Comparison of ENCODE assay signal across 14 cellular contexts in genomic region chr10:21398549-21399345, GRCh38.
DNase-seq lines count a peak whose midpoint lies in the region; ATAC-seq, FAIRE-seq and TF ChIP-seq lines count a peak whose summit lies in the region.
"Had no signal": no experiment of that assay in that cellular context is flagged by ENCODE, and none has a peak within 500 bp of the region (broad histone marks: within the 10 kb centered on the region; RNA-seq: fewer than 3 reads in every experiment).

No MANE protein-coding gene starts in this region.

- H3K27me3 ChIP-seq in hepatocyte (no peaks in the 10 kb centered on the region), transverse colon (no peaks in the 10 kb centered on the region)

- intact Hi-C loops in transverse colon (cut with DNase I; ENCODE audit: low total_unique reads): no loop called here

- H2AFZ ChIP-seq in hepatocyte: no peak overlapping the region

- H3K4me1 ChIP-seq in hepatocyte (ENCODE audit: insufficient read depth): peaks cover 9% of the 10 kb centered on the region
- H3K4me1 ChIP-seq in transverse colon: peaks cover 0 to 7% (median 0%) of the 10 kb centered on the region in 4 donors
- H3K4me1 ChIP-seq: spleen had no signal

- H4K20me1 ChIP-seq in hepatocyte (ENCODE audit: insufficient read depth, poor library complexity, severe bottlenecking): no peaks in the 10 kb centered on the region

- no peak for TF ChIP-seq CTCF in hepatocyte (IDR thresholded peaks at IDR 0.05; ENCODE audit: poor library complexity)
- TF ChIP-seq CTCF in transverse colon (IDR thresholded peaks at IDR 0.05): no peak

- H3K27ac ChIP-seq in hepatocyte (peak overlapping the region; percentile 46), transverse colon (no peak overlapping the region)
- H3K27ac ChIP-seq: coronary artery, spleen had no signal

- H3K4me3 ChIP-seq in hepatocyte: no peak overlapping the region
- H3K4me3 ChIP-seq in transverse colon: no peak overlapping the region
- H3K4me3 ChIP-seq: coronary artery, K562, spleen had no signal

- no peak for TF ChIP-seq EP300 in transverse colon (IDR thresholded peaks at IDR 0.05; ENCODE audit: low read depth)

- in situ Hi-C loops in transverse colon (cut with MboI; ENCODE audit: low pct_ligation_motif_present in 1 of 4, low pct_unique_long_range_greater_than_20kb in 1 of 4, low sequenced_read_pairs in 3 of 4): no loop called here

- POLR2A ChIA-PET in HEK293T (lab: Yijun Ruan, JAX): no interaction called here

- H3K9me2 ChIP-seq in hepatocyte (replicated peaks; ENCODE audit: insufficient read depth): no peaks in the 10 kb centered on the region

- no peaks in the 10 kb centered on the region for H3K9me3 ChIP-seq in hepatocyte (ENCODE audit: low read depth)
- H3K9me3 ChIP-seq in transverse colon: peaks cover 0 to 3% of the 10 kb centered on the region in 2 donors

- no peaks in the 10 kb centered on the region for H3K79me2 ChIP-seq in hepatocyte

- CTCF ChIA-PET in HEK293T (lab: Yijun Ruan, JAX): no interaction called here

- DNase-seq in A172 (ENCODE audit: low spot score) (peak; percentile 83), HEK293T (ENCODE audit: extremely low spot score) (no peak), hepatocyte (ENCODE audit: low spot score) (no peak), transverse colon (no peak), GM12892 (ENCODE audit: insufficient read length) (no peak)
- DNase-seq in activated CD4-positive, alpha-beta T cell treated with anti-CD3 and anti-CD28 coated beads, Interleukin-2, amount 50 U/mL, for 1 hour: no peak
- DNase-seq: activated CD4-positive, alpha-beta T cell treated with anti-CD3 and anti-CD28 coated beads for 1 hour; activated gamma-delta T cell; GF-D8; spleen had no signal

- no peaks in the 10 kb centered on the region for H3K36me3 ChIP-seq in hepatocyte (replicated peaks; ENCODE audit: insufficient read depth, low read depth)
- no peaks in the 10 kb centered on the region for H3K36me3 ChIP-seq in transverse colon
- H3K36me3 ChIP-seq: spleen had no signal

- WGBS in hepatocyte (ENCODE audit: low lambda C conversion rate, missing lambda C conversion rate): 60% methylated on average over 2 of the region's 2 CpGs
- WGBS in transverse colon (ENCODE audit: low coverage in 1 of 2), 2 donors: 30 to 36% methylated on average over 2 of the region's 2 CpGs

- ATAC-seq in SK-N-SH treated with all-trans-retinoic acid at 6 μM for 48 hours: peak; percentile 55
- ATAC-seq in HG03571 (IDR thresholded peaks at IDR 0.05; ENCODE audit: unreplicated experiment): no peak
- ATAC-seq: K562 had no signal

- FAIRE-seq in GM12892 (lab: Jason Lieb, UNC): no peak
- FAIRE-seq: K562 had no signal

- H3K4me2 ChIP-seq in hepatocyte: no peak overlapping the region

- TF ChIP-seq POLR2A in transverse colon (IDR thresholded peaks at IDR 0.05): no peak
- no peak for TF ChIP-seq POLR2A in GM12892 (IDR thresholded peaks at IDR 0.05; ENCODE audit: low read depth, low read length)

TF ChIP-seq in HEK293T, 16 proteins besides CTCF, POLR2A, EP300 and RAD21:
- TF ChIP-seq BHLHE40 (IDR thresholded peaks at IDR 0.05; ENCODE audit: borderline replicate concordance) (no peak), FOXK2 (IDR thresholded peaks at IDR 0.05) (no peak), L3MBTL2 (conservative IDR thresholded peaks at IDR 0.05) (no peak), ZNF384 (IDR thresholded peaks at IDR 0.05) (no peak), ELF4 (IDR thresholded peaks at IDR 0.05) (no peak), NFRKB (IDR thresholded peaks at IDR 0.05) (no peak), PKNOX1 (IDR thresholded peaks at IDR 0.05) (peak; percentile 79), FOXA1 (IDR thresholded peaks at IDR 0.05) (no peak)

TF ChIP-seq in SK-N-SH treated with all-trans-retinoic acid at 6 μM for 48 hours, 23 proteins besides CTCF, POLR2A, EP300 and RAD21:
- no peak for TF ChIP-seq CSDC2 (CRISPR knock-in tag; IDR thresholded peaks at IDR 0.05)
- TF ChIP-seq ZNF565 (CRISPR knock-in tag; conservative IDR thresholded peaks at IDR 0.05; ENCODE audit: low read depth): no peak
- TF ChIP-seq, protein P1, sequence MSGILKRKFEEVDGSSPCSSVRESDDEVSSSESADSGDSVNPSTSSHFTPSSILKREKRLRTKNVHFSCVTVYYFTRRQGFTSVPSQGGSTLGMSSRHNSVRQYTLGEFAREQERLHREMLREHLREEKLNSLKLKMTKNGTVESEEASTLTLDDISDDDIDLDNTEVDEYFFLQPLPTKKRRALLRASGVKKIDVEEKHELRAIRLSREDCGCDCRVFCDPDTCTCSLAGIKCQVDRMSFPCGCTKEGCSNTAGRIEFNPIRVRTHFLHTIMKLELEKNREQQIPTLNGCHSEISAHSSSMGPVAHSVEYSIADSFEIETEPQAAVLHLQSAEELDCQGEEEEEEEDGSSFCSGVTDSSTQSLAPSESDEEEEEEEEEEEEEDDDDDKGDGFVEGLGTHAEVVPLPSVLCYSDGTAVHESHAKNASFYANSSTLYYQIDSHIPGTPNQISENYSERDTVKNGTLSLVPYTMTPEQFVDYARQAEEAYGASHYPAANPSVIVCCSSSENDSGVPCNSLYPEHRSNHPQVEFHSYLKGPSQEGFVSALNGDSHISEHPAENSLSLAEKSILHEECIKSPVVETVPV (CRISPR knock-in tag; IDR thresholded peaks at IDR 0.05): no peak
- no peak for TF ChIP-seq ZC3H10 (CRISPR knock-in tag; IDR thresholded peaks at IDR 0.05)
- TF ChIP-seq TOX (CRISPR knock-in tag; IDR thresholded peaks at IDR 0.05; ENCODE audit: borderline replicate concordance): no peak
- TF ChIP-seq RARB (CRISPR knock-in tag; IDR thresholded peaks at IDR 0.05): no peak
- TF ChIP-seq CREB5 (CRISPR knock-in tag; IDR thresholded peaks at IDR 0.05; ENCODE audit: low read depth): no peak
- no peak for TF ChIP-seq ISL1 (CRISPR knock-in tag; IDR thresholded peaks at IDR 0.05)
- no peak for TF ChIP-seq TSHZ2 (CRISPR knock-in tag; IDR thresholded peaks at IDR 0.05)
- TF ChIP-seq BACH2 (CRISPR knock-in tag; IDR thresholded peaks at IDR 0.05; ENCODE audit: borderline replicate concordance): no peak
- TF ChIP-seq TCF4 (CRISPR knock-in tag; IDR thresholded peaks at IDR 0.05; ENCODE audit: borderline replicate concordance): no peak
- TF ChIP-seq ZFP3 (CRISPR knock-in tag; IDR thresholded peaks at IDR 0.05): no peak
- TF ChIP-seq ARNTL (CRISPR knock-in tag; IDR thresholded peaks at IDR 0.05; ENCODE audit: borderline replicate concordance, low read depth): no peak
- TF ChIP-seq OSR1 (CRISPR knock-in tag; IDR thresholded peaks at IDR 0.05): no peak
- no peak for TF ChIP-seq ZFP30 (CRISPR knock-in tag; IDR thresholded peaks at IDR 0.05)
